ENCODE assay signal across 19 cellular contexts in genomic region chr15:39890640-39891039, GRCh38.
"Had no signal": no experiment of that assay in that cellular context is flagged by ENCODE, and none has a peak within 500 bp of the region (broad histone marks: within the 10 kb centered on the region; RNA-seq: fewer than 3 reads in every experiment).

No MANE protein-coding gene starts in this region.

- H3K4me1 Mint-ChIP-seq: activated naive CD4-positive, alpha-beta T cell treated with anti-CD3 and anti-CD28 coated beads, Interleukin-2, amount 10 ng/mL, durations not matched to agents 7 days and 5 days; activated T-helper 17 cell treated with anti-CD3 and anti-CD28 coated beads, Interleukin-2, amount 50 U/mL, for 72 hours had no signal

- H3K4me3 ChIP-seq: ascending aorta, dorsolateral prefrontal cortex, heart right ventricle, lung, prostate gland, skin epidermis, transverse colon had no signal

- H3K27ac ChIP-seq: ascending aorta, dorsolateral prefrontal cortex, heart right ventricle, prostate gland, skin epidermis, transverse colon had no signal

- H3K9me3 Mint-ChIP-seq: activated naive CD4-positive, alpha-beta T cell treated with anti-CD3 and anti-CD28 coated beads, Interleukin-2, amount 10 ng/mL, durations not matched to agents 7 days and 5 days; activated T-helper 17 cell treated with anti-CD3 and anti-CD28 coated beads, Interleukin-2, amount 50 U/mL, for 72 hours had no signal

- DNase-seq: activated CD4-positive, CD25-positive, alpha-beta regulatory T cell treated with anti-CD3 and anti-CD28 coated beads, Interleukin-2, amount 50 U/mL, for 72 hours; activated naive CD4-positive, alpha-beta T cell treated with anti-CD3 and anti-CD28 coated beads, Interleukin-2, amount 10 ng/mL, durations not matched to agents 7 days and 5 days; activated T-cell treated with anti-CD3 and anti-CD28 coated beads for 4 hours; dorsolateral prefrontal cortex; endodermal cell; heart right ventricle; left colon; midbrain; right cardiac atrium; stimulated activated CD4-positive, alpha-beta T cell treated with anti-CD3 and anti-CD28 coated beads, Interleukin-15, amount 100 ng/mL, for 24 hours; stimulated activated CD4-positive, alpha-beta T cell treated with anti-CD3 and anti-CD28 coated beads, Interleukin-4, amount 100 ng/mL, for 24 hours; stimulated activated naive CD4-positive, alpha-beta T cell; substantia nigra; transverse colon had no signal

- H3K9me3 ChIP-seq: ascending aorta, heart right ventricle, prostate gland, transverse colon had no signal

- H3K27ac Mint-ChIP-seq: activated naive CD4-positive, alpha-beta T cell treated with anti-CD3 and anti-CD28 coated beads, Interleukin-2, amount 10 ng/mL, durations not matched to agents 7 days and 5 days; activated T-helper 17 cell treated with anti-CD3 and anti-CD28 coated beads, Interleukin-2, amount 50 U/mL, for 72 hours; endodermal cell had no signal

- H3K36me3 ChIP-seq: ascending aorta, heart right ventricle, prostate gland, transverse colon had no signal

- H3K4me1 ChIP-seq: heart right ventricle had no signal

- H3K27me3 ChIP-seq: ascending aorta, dorsolateral prefrontal cortex, heart right ventricle, transverse colon had no signal

- H3K4me3 Mint-ChIP-seq: activated naive CD4-positive, alpha-beta T cell treated with anti-CD3 and anti-CD28 coated beads, Interleukin-2, amount 10 ng/mL, durations not matched to agents 7 days and 5 days; activated T-helper 17 cell treated with anti-CD3 and anti-CD28 coated beads, Interleukin-2, amount 50 U/mL, for 72 hours; endodermal cell had no signal

- H3K36me3 Mint-ChIP-seq: activated naive CD4-positive, alpha-beta T cell treated with anti-CD3 and anti-CD28 coated beads, Interleukin-2, amount 10 ng/mL, durations not matched to agents 7 days and 5 days had no signal

- ATAC-seq: activated T-helper 17 cell treated with anti-CD3 and anti-CD28 coated beads, Interleukin-2, amount 50 U/mL, for 72 hours; heart right ventricle; left colon; right cardiac atrium had no signal
